Comparison of ENCODE assay signal across 1 cellular context in the genomic region with DNA sequence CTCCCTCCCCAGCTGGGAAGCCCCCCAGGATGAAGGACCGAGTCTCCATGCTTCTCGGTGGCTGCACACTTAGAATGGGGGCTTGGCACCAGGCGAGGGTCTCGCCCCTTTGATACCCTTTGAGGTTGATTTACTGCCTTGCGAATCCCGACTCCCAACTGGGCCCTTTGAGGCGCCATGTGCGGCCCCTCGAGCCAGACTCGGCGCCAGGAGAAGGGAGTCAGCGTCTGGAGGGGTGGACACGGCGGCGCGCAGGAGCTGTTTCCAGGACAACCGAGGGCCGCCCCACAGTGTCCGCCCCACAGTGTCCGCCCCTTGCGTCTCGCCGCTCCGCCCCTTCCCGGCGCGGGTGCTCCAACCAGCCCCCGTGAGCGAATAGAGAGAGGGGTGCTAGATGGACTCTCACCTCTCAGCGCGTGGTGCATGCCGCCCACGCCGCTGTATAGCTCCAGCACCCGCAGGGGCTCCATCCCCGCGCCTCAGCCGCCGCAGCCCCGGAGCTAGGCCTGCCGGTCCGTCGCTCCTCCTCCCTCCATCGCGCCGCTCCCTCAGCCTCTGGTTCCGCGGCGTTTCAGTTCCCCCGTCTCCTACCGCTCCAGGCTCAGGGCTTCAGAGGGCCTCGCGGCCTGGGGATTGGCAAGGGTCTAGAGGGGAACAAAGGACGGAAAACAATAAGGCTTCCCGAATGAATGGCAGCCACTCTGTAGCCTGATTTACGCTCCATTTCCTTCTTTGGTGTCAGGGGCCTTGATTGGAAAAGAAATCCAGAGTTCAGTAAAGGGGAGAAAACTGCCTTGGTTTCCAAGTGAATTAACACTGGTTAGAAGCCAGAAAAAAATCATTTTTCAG.
TF ChIP-seq lines count a peak whose summit lies in the region.

TSS of gene TRDMT1 (minus strand) at position 508 of the 849 bp plus-strand sequence. CDS start at position 470, 38 bp downstream.

TF ChIP-seq in HEK293, 187 proteins besides CTCF, POLR2A, EP300 and RAD21 (continued from another document and continues in another):
- TF ChIP-seq, protein P1, sequence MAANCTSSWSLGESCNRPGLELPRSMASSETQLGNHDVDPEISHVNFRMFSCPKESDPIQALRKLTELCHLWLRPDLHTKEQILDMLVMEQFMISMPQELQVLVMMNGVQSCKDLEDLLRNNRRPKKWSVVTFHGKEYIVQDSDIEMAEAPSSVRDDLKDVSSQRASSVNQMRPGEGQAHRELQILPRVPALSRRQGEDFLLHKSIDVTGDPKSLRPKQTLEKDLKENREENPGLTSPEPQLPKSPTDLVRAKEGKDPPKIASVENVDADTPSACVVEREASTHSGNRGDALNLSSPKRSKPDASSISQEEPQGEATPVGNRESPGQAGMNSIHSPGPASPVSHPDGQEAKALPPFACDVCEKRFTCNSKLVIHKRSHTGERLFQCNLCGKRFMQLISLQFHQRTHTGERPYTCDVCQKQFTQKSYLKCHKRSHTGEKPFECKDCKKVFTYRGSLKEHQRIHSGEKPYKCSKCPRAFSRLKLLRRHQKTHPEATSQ (tag by site-specific recombination; IDR thresholded peaks at IDR 0.05): peak; percentile 99
- TF ChIP-seq ZNF394 (tag by site-specific recombination; IDR thresholded peaks at IDR 0.05; ENCODE audit: borderline replicate concordance): peak; percentile 82
- TF ChIP-seq ZBTB20 (tag by site-specific recombination; IDR thresholded peaks at IDR 0.05): peak; percentile 94
- peak; percentile 81 for TF ChIP-seq TSHZ1 (tag by site-specific recombination; IDR thresholded peaks at IDR 0.05; ENCODE audit: borderline replicate concordance)
- TF ChIP-seq ZSCAN23 (tag by site-specific recombination; IDR thresholded peaks at IDR 0.05): peak; percentile 85; the same call in 1 of the 2 replicates
- TF ChIP-seq, protein P2, sequence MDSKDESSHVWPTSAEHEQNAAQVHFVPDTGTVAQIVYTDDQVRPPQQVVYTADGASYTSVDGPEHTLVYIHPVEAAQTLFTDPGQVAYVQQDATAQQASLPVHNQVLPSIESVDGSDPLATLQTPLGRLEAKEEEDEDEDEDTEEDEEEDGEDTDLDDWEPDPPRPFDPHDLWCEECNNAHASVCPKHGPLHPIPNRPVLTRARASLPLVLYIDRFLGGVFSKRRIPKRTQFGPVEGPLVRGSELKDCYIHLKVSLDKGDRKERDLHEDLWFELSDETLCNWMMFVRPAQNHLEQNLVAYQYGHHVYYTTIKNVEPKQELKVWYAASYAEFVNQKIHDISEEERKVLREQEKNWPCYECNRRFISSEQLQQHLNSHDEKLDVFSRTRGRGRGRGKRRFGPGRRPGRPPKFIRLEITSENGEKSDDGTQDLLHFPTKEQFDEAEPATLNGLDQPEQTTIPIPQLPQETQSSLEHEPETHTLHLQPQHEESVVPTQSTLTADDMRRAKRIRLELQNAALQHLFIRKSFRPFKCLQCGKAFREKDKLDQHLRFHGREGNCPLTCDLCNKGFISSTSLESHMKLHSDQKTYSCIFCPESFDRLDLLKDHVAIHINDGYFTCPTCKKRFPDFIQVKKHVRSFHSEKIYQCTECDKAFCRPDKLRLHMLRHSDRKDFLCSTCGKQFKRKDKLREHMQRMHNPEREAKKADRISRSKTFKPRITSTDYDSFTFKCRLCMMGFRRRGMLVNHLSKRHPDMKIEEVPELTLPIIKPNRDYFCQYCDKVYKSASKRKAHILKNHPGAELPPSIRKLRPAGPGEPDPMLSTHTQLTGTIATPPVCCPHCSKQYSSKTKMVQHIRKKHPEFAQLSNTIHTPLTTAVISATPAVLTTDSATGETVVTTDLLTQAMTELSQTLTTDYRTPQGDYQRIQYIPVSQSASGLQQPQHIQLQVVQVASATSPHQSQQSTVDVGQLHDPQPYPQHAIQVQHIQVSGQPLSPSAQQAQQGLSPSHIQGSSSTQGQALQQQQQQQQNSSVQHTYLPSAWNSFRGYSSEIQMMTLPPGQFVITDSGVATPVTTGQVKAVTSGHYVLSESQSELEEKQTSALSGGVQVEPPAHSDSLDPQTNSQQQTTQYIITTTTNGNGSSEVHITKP (tag by site-specific recombination; IDR thresholded peaks at IDR 0.05): peak; percentile 99
- TF ChIP-seq ZNF423 (tag by site-specific recombination; IDR thresholded peaks at IDR 0.05): peak; percentile 72
- peak; percentile 95 for TF ChIP-seq ZBTB7A (tag by site-specific recombination; IDR thresholded peaks at IDR 0.05; ENCODE audit: low read depth)
- peak; percentile 99 for TF ChIP-seq KLF16 (tag by site-specific recombination; IDR thresholded peaks at IDR 0.05)
- peak; percentile 77 for TF ChIP-seq ZIC2 (tag by site-specific recombination; IDR thresholded peaks at IDR 0.05)
- peak; percentile 92 for TF ChIP-seq ZNF596 (tag by site-specific recombination; IDR thresholded peaks at IDR 0.05)
- no peak for TF ChIP-seq ZNF530 (tag by site-specific recombination; IDR thresholded peaks at IDR 0.05; ENCODE audit: low read depth)
- TF ChIP-seq ZEB2 (tag by site-specific recombination; IDR thresholded peaks at IDR 0.05): peak; percentile 89
- peak; percentile 96 for TF ChIP-seq ZNF391 (tag by site-specific recombination; IDR thresholded peaks at IDR 0.05; ENCODE audit: borderline replicate concordance, low read depth)
- peak; percentile 68; the same call in 1 of the 2 replicates for TF ChIP-seq ZSCAN16 (tag by site-specific recombination; IDR thresholded peaks at IDR 0.05)
- TF ChIP-seq, protein P3, sequence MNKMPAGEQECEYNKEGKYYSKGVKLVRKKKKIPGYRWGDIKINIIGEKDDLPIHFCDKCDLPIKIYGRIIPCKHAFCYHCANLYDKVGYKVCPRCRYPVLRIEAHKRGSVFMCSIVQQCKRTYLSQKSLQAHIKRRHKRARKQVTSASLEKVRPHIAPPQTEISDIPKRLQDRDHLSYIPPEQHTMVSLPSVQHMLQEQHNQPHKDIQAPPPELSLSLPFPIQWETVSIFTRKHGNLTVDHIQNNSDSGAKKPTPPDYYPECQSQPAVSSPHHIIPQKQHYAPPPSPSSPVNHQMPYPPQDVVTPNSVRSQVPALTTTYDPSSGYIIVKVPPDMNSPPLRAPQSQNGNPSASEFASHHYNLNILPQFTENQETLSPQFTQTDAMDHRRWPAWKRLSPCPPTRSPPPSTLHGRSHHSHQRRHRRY (tag by site-specific recombination; IDR thresholded peaks at IDR 0.05): peak; percentile 83
- TF ChIP-seq, protein P4, sequence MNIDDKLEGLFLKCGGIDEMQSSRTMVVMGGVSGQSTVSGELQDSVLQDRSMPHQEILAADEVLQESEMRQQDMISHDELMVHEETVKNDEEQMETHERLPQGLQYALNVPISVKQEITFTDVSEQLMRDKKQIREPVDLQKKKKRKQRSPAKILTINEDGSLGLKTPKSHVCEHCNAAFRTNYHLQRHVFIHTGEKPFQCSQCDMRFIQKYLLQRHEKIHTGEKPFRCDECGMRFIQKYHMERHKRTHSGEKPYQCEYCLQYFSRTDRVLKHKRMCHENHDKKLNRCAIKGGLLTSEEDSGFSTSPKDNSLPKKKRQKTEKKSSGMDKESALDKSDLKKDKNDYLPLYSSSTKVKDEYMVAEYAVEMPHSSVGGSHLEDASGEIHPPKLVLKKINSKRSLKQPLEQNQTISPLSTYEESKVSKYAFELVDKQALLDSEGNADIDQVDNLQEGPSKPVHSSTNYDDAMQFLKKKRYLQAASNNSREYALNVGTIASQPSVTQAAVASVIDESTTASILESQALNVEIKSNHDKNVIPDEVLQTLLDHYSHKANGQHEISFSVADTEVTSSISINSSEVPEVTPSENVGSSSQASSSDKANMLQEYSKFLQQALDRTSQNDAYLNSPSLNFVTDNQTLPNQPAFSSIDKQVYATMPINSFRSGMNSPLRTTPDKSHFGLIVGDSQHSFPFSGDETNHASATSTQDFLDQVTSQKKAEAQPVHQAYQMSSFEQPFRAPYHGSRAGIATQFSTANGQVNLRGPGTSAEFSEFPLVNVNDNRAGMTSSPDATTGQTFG (tag by site-specific recombination; IDR thresholded peaks at IDR 0.05; ENCODE audit: borderline replicate concordance): no peak
- peak; percentile 49 for TF ChIP-seq ZNF146 (tag by site-specific recombination; IDR thresholded peaks at IDR 0.05)
- peak; percentile 71 for TF ChIP-seq ZBTB21 (tag by site-specific recombination; IDR thresholded peaks at IDR 0.05)
- TF ChIP-seq ZBTB48 (tag by site-specific recombination; IDR thresholded peaks at IDR 0.05): peak; percentile 89
- TF ChIP-seq ZNF398 (tag by site-specific recombination; IDR thresholded peaks at IDR 0.05): peak; percentile 98
- TF ChIP-seq ZNF555 (tag by site-specific recombination; conservative IDR thresholded peaks at IDR 0.05): no peak
- TF ChIP-seq ZFP37 (tag by site-specific recombination; IDR thresholded peaks at IDR 0.05): peak; percentile 99
- peak; percentile 28 for TF ChIP-seq MZF1 (tag by site-specific recombination; IDR thresholded peaks at IDR 0.05; ENCODE audit: borderline replicate concordance)
- peak; percentile 93 for TF ChIP-seq KLF9 (tag by site-specific recombination; IDR thresholded peaks at IDR 0.05; ENCODE audit: low read depth)
- TF ChIP-seq ZNF10 (tag by site-specific recombination; IDR thresholded peaks at IDR 0.05): no peak
- TF ChIP-seq ZBTB6 (tag by site-specific recombination; IDR thresholded peaks at IDR 0.05): peak; percentile 100
- TF ChIP-seq ZNF280D (tag by site-specific recombination; IDR thresholded peaks at IDR 0.05): peak; percentile 71; the same call in 1 of the 2 replicates
- no peak for TF ChIP-seq BCL11B (tag by site-specific recombination; IDR thresholded peaks at IDR 0.05; ENCODE audit: low read depth)
- TF ChIP-seq MYNN (tag by site-specific recombination; IDR thresholded peaks at IDR 0.05; ENCODE audit: borderline replicate concordance): no peak; the same call in 1 of the 2 replicates
- peak; percentile 62; the same call in 1 of the 2 replicates for TF ChIP-seq PBX3 (CRISPR knock-in tag; IDR thresholded peaks at IDR 0.05)
